Comparison of ENCODE assay signal across 1 cellular context in the genomic region with DNA sequence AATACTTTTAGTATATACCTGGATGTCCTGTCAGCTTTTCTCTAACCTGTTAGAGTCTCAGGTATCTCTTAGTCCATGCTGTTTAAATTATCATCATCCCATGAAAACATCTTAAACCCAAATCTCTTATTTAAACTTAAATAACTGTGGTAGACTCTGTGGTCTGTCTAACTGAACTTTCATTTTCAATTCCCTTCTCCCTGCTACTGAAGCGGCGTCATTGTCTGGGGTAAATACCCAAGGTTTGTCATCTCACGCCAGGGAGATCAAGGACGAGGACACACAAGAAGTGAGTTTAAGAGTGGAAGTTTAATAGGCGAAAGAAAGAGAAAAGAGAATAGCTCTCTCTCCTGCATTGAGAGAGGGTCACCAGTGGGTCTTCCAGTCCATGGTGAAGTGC.
TF ChIP-seq lines count a peak whose summit lies in the region.

No MANE protein-coding gene starts in this region.

TF ChIP-seq in GM12878, 131 proteins besides CTCF, POLR2A, EP300 and RAD21:
- no peak for TF ChIP-seq TBL1XR1 (IDR thresholded peaks at IDR 0.05; ENCODE audit: low read depth, low read length)
- peak; percentile 63 for TF ChIP-seq RUNX3 (IDR thresholded peaks at IDR 0.05; ENCODE audit: low read length)
- TF ChIP-seq NFIC (IDR thresholded peaks at IDR 0.05; ENCODE audit: low read depth, low read length), result peak; percentile 42; the same call in 1 of the 2 replicates
- TF ChIP-seq SPI1 (IDR thresholded peaks at IDR 0.05; ENCODE audit: borderline replicate concordance, insufficient read depth, low read depth, low read length), result peak; percentile 76
- peak; percentile 49; the same call in 1 of the 2 replicates for TF ChIP-seq BCL11A (IDR thresholded peaks at IDR 0.05; ENCODE audit: low read depth, low read length)
